ENCODE assay signal across 1 cellular context in genomic region chr18:31723998-31724711, GRCh38.
TF ChIP-seq lines count a peak whose summit lies in the region.

No MANE protein-coding gene starts in this region.

TF ChIP-seq in GM23338, 12 proteins besides CTCF, POLR2A, EP300 and RAD21 (continued from another document):
- TF ChIP-seq ZNF462 (CRISPR knock-in tag; IDR thresholded peaks at IDR 0.05), result no peak
- TF ChIP-seq NANOG (IDR thresholded peaks at IDR 0.05; ENCODE audit: borderline replicate concordance), result no peak
- TF ChIP-seq POLR2AphosphoS5 (IDR thresholded peaks at IDR 0.05; ENCODE audit: low read depth), result no peak
- TF ChIP-seq STAT1 (IDR thresholded peaks at IDR 0.05; ENCODE audit: unreplicated experiment), result no peak
- no peak for TF ChIP-seq EZH2 (IDR thresholded peaks at IDR 0.05; ENCODE audit: low read depth, unreplicated experiment)
